ENCODE assay signal across 8 cellular contexts in the genomic region with DNA sequence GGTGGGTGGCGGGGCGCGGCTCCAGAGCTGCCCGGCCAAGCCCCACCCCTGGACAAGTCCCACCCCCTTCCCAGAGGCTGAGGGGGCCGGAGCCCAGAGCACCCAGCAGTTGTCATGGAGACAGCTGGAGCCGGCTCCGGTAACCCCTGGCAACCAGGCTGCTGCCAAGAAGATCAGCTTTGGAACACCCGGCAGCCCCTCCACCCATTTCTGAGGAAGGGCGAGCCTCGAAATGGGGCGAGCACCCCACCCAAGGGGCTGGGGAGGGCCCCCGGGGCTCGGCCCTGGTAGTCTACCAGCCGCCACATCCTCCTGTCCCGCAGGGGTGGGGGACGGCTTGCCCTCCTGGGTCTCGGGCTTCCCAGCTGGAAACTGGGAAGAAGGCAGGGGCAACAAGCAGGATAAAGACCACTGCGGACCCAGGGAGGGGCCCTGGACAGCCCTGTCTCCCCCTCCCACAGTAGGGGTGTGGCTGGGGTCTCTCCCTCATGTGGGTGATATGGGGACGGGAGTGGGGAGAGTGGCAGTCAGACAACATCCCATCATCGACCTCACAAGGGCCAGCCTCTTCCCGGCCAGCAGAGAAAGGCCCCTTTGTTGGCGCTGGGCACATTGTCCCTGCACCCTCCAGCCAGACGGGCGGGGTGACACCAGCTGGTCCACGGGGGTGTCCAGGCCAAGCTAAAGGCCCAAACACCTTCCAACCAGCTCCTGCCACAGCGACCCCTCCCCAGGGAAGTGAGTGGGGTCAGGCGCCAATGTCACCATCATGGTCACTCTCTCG. TPM values are rescaled to one million over a fixed set of nuclear protein-coding genes. Genes with fewer than 3 reads are reported as not detected.
DNase-seq lines count a peak whose midpoint lies in the region; ATAC-seq, FAIRE-seq and TF ChIP-seq lines count a peak whose summit lies in the region.

No MANE protein-coding gene starts in this region.

- no peak for TF ChIP-seq CTCF in esophagus muscularis mucosa (IDR thresholded peaks at IDR 0.05)
- no peak for TF ChIP-seq CTCF in pancreas (IDR thresholded peaks at IDR 0.05)
- TF ChIP-seq CTCF in omental fat pad (IDR thresholded peaks at IDR 0.05): no peak

- TF ChIP-seq POLR2A in esophagus muscularis mucosa (IDR thresholded peaks at IDR 0.05; ENCODE audit: low read depth): no peak

- H3K9me3 ChIP-seq in esophagus muscularis mucosa (no peaks in the 10 kb centered on the region), pancreas (no peaks in the 10 kb centered on the region)

- H3K27me3 ChIP-seq in esophagus muscularis mucosa (peaks cover 0 to 48% (median 16%) of the 10 kb centered on the region in 4 donors), pancreas (peaks cover 0 to 10% (median 0%) of the 10 kb centered on the region in 4 donors)

- intact Hi-C loops in esophagus muscularis mucosa (cut with DNase I) (no loop called here), pancreas (cut with DNase I) (loop anchor here in 1 of 3 donors (10.0 kb wide), 1 partner anchor 90 kb away; no protein-coding TSS in a partner anchor)

- WGBS in esophagus muscularis mucosa: 10% methylated on average over 24 of the region's 28 CpGs
- WGBS in pancreas, 2 donors: 8% methylated on average over 19 to 27 of the region's 28 CpGs

- peaks cover 24 to 33% (median 27%) of the 10 kb centered on the region in 4 donors for H3K4me1 ChIP-seq in esophagus muscularis mucosa
- no peaks in the 10 kb centered on the region for H3K4me1 ChIP-seq in pancreas

- ATAC-seq in pancreas (peak; percentile 10 to 70 (median 39)), omental fat pad (ENCODE audit: low FRiP score) (no peak), HG03039 (IDR thresholded peaks at IDR 0.05; ENCODE audit: unreplicated experiment) (no peak)

- FAIRE-seq in pancreas (lab: Jason Lieb, UNC): no peak

- peak overlapping the region in 3 of 4 donors; percentile 13 to 69 (median 43) for H3K27ac ChIP-seq in esophagus muscularis mucosa (replicated peaks in 1 of 4)
- no peak overlapping the region for H3K27ac ChIP-seq in pancreas

- peak overlapping the region; percentile 46 to 57 (median 52) for H3K4me3 ChIP-seq in esophagus muscularis mucosa
- peak overlapping the region in 1 of 4 donors; percentile 35 for H3K4me3 ChIP-seq in pancreas

- peak; percentile 95 for DNase-seq in DMS 273 (lab: John Stamatoyannopoulos, UW; ENCODE audit: unreplicated experiment)
- DNase-seq in NCI-H2196 (lab: John Stamatoyannopoulos, UW; ENCODE audit: unreplicated experiment): peak; percentile 79
- no peak for DNase-seq in esophagus muscularis mucosa (ENCODE audit: extremely low spot score)
- peak in 1 of 6 donors; percentile 65 for DNase-seq in pancreas
- no peak for DNase-seq in CD1c-positive myeloid dendritic cell (ENCODE audit: extremely low spot score)
- no peak for DNase-seq in NK-92 (lab: John Stamatoyannopoulos, UW; ENCODE audit: unreplicated experiment)
- no peak for DNase-seq in omental fat pad (ENCODE audit: low spot score)

- H3K36me3 ChIP-seq in esophagus muscularis mucosa: peaks cover 6 to 14% (median 10%) of the 10 kb centered on the region in 4 donors
- H3K36me3 ChIP-seq in pancreas: peaks cover 0 to 5% (median 0%) of the 10 kb centered on the region in 3 donors

- TF ChIP-seq EP300 in esophagus muscularis mucosa (IDR thresholded peaks at IDR 0.05): no peak

RNA-seq across cellular contexts. Expression of a gene that starts 1.5 kb away (rescaled TPM):
- total RNA-seq in esophagus muscularis mucosa: 1 to 10 TPM in 3 of 4 donors, under 1 TPM in 1; 0.42 to 3.2 (median 1.1) TPM
- under 1 TPM; 0.16 to 0.75 (median 0.33) TPM for total RNA-seq in pancreas
- 1 to 10 TPM; 1.7 to 8.3 TPM for polyA plus RNA-seq in pancreas
- total RNA-seq in omental fat pad: under 1 TPM in 2 of 4 donors, not detected in 2; 0.19 to 0.24 TPM

RNA-seq across cellular contexts. Expression of a gene that starts 24.7 kb away (rescaled TPM):
- total RNA-seq in esophagus muscularis mucosa (100 to 1,000 TPM; 173 to 231 (median 210) TPM), pancreas (100 to 1,000 TPM in 1 of 6 donors, 10 to 100 TPM in 5; 58.2 to 107 (median 91.2) TPM), omental fat pad (100 to 1,000 TPM; 158 to 202 (median 169) TPM)
- polyA plus RNA-seq in pancreas: 100 to 1,000 TPM; 152 to 200 TPM

RNA-seq across cellular contexts. Expression of a gene that starts 25.1 kb away (rescaled TPM):
- total RNA-seq in esophagus muscularis mucosa (10 to 100 TPM; 38.4 to 42.6 (median 41.7) TPM), pancreas (10 to 100 TPM; 17.5 to 30.9 (median 24.0) TPM), omental fat pad (10 to 100 TPM; 29.8 to 73.9 (median 36.6) TPM)
- polyA plus RNA-seq in pancreas: 10 to 100 TPM; 40.3 to 42.2 TPM

RNA-seq across cellular contexts. Expression of a gene that starts 46.6 kb away (rescaled TPM):
- total RNA-seq in esophagus muscularis mucosa: 10 to 100 TPM; 26.7 to 47.8 (median 39.1) TPM
- 10 to 100 TPM in 1 of 6 donors, 1 to 10 TPM in 5; 3.7 to 15.2 (median 5.3) TPM for total RNA-seq in pancreas
- 10 to 100 TPM; 19.4 to 24.8 TPM for polyA plus RNA-seq in pancreas
- 10 to 100 TPM; 16.6 to 47.8 (median 40.6) TPM for total RNA-seq in omental fat pad

Comparison
In these comparisons a context has a peak if more than half of its experiments do, and no peak if none do; other contexts are left out.
1. DNase-seq: peak in DMS 273 (single experiment) and NCI-H2196 (single experiment); none in esophagus muscularis mucosa (single experiment), CD1c-positive myeloid dendritic cell (single experiment), NK-92 (single experiment) and omental fat pad (single experiment).
2. H3K27ac ChIP-seq: peak in esophagus muscularis mucosa (3 of 4); none in pancreas (0 of 4).
3. ATAC-seq: peak in pancreas (4 of 4); none in omental fat pad (single experiment) and HG03039 (single experiment).